Comparison of ENCODE assay signal across 24 cellular contexts in the genomic region with DNA sequence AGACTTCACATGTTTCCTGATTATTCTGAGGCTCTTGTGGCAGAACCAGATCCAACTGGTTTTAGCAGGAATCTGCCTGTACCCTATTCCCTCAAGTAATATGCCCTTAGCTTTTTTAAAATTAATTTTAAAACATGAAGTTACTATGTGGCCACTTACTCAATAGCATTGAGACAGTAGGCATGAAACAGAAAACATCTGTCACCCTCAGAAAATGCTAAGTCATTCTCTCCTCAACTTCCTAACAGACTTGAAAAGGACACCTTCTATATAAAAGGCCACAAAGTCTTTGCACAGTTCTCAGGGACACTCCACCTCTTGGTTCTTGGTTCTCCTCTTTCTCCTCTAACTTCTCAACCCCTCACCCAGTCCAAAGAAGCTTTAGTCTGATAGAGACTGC.
DNase-seq lines count a peak whose midpoint lies in the region; ATAC-seq, FAIRE-seq and TF ChIP-seq lines count a peak whose summit lies in the region.
"Had no signal": no experiment of that assay in that cellular context is flagged by ENCODE, and none has a peak within 500 bp of the region (broad histone marks: within the 10 kb centered on the region; RNA-seq: fewer than 3 reads in every experiment).

No MANE protein-coding gene starts in this region.

- POLR2A ChIA-PET in A549 (lab: Yijun Ruan, JAX), result no interaction called here
- POLR2A ChIA-PET in CD4-positive, alpha-beta memory T cell (lab: Charles Lee; ENCODE audit: partially characterized antibody), result no interaction called here

- no peak overlapping the region for H3K4me3 Mint-ChIP-seq in CD4-positive, alpha-beta memory T cell
- H3K4me3 Mint-ChIP-seq: activated naive CD4-positive, alpha-beta T cell treated with anti-CD3 and anti-CD28 coated beads, Interleukin-2, amount 50 U/mL, for 24 hours; nephron had no signal

- H3K4me1 Mint-ChIP-seq in CD4-positive, alpha-beta memory T cell, result no peaks in the 10 kb centered on the region
- H3K4me1 Mint-ChIP-seq: activated naive CD4-positive, alpha-beta T cell treated with anti-CD3 and anti-CD28 coated beads, Interleukin-2, amount 50 U/mL, for 24 hours had no signal

- H3K4me1 ChIP-seq in A549, result peaks cover 8% of the 10 kb centered on the region; the same call in 2 of the 3 replicates
- H3K4me1 ChIP-seq in KMS-11 (ENCODE audit: low read depth, poor library complexity, severe bottlenecking), result peaks cover 15% of the 10 kb centered on the region
- no peaks in the 10 kb centered on the region for H3K4me1 ChIP-seq in CD4-positive, alpha-beta memory T cell (ENCODE audit: insufficient read depth, low read length)
- H3K4me1 ChIP-seq: prostate gland, upper lobe of right lung had no signal

- DNase-seq in A549 (ENCODE audit: low read depth in 1 of 2, low spot score in 1 of 2), result peak in 1 of 2 experiments; percentile 24
- DNase-seq in RPMI7951 (ENCODE audit: low read depth), result peak; percentile 49
- DNase-seq in fibroblast of mammary gland (ENCODE audit: low read depth), result peak; percentile 7
- DNase-seq in CD4-positive, alpha-beta memory T cell, result no peak
- no peak for DNase-seq in COR-L47 (lab: John Stamatoyannopoulos, UW)
- DNase-seq in T-helper 2 cell, result no peak
- DNase-seq: C1 segment of cervical spinal cord; foreskin fibroblast; left cardiac atrium; NCI-H1417; NCI-H2107; NCI-H526; PC-9; stimulated activated CD4-positive, alpha-beta T cell treated with anti-CD3 and anti-CD28 coated beads, Interleukin-2, amount 100 ng/mL, for 48 hours; T-helper 9 cell; upper lobe of right lung had no signal

- H3K27ac ChIP-seq in A549 (peak overlapping the region in 1 of 2 experiments; percentile 54; a peak in 3 of 6 replicates), KMS-11 (peak overlapping the region; percentile 40; the same call in 1 of the 2 replicates)
- H3K27ac ChIP-seq in CD4-positive, alpha-beta memory T cell (ENCODE audit: low read depth, low read length), result no peak overlapping the region
- H3K27ac ChIP-seq: PC-9, prostate gland, skin epidermis, upper lobe of right lung had no signal

- H3K9ac ChIP-seq in KMS-11, result peak overlapping the region; percentile 16; the same call in 1 of the 2 replicates

- H3K79me2 ChIP-seq in KMS-11 (ENCODE audit: insufficient read depth, low read depth), result no peaks in the 10 kb centered on the region

- H3K9me3 Mint-ChIP-seq in CD4-positive, alpha-beta memory T cell, result no peaks in the 10 kb centered on the region
- H3K9me3 Mint-ChIP-seq: activated naive CD4-positive, alpha-beta T cell treated with anti-CD3 and anti-CD28 coated beads, Interleukin-2, amount 50 U/mL, for 24 hours; nephron had no signal

- CTCF ChIA-PET in A549 (lab: Yijun Ruan, JAX), result interaction anchor here (0.6 to 3.6 kb wide), 8 partner anchors 10 to 383 kb away, joined by 3 to 31 read pairs (median 4); no protein-coding TSS in a partner anchor
- CTCF ChIA-PET in CD4-positive, alpha-beta memory T cell (lab: Charles Lee; ENCODE audit: partially characterized antibody), result interaction anchor here (1.5 kb wide), 2 partner anchors 12 to 32 kb away, joined by 3 to 4 read pairs; no protein-coding TSS in a partner anchor

- peak overlapping the region; percentile 53; the same call in 1 of the 2 replicates for H2AFZ ChIP-seq in KMS-11 (ENCODE audit: low read depth)
- H2AFZ ChIP-seq: PC-9 had no signal

- no peak for TF ChIP-seq RAD21 in A549 (conservative IDR thresholded peaks at IDR 0.05 in 1 of 2, IDR thresholded peaks at IDR 0.05 in 1 of 2)

- no peaks in the 10 kb centered on the region for H3K9me3 ChIP-seq in A549
- H3K9me3 ChIP-seq in CD4-positive, alpha-beta memory T cell (ENCODE audit: control insufficient read depth in 1 of 2, low read length in 2 of 2), result no peaks in the 10 kb centered on the region
- H3K9me3 ChIP-seq: prostate gland, upper lobe of right lung had no signal

- no peak for ATAC-seq in A549
- ATAC-seq in HG03196 (IDR thresholded peaks at IDR 0.05; ENCODE audit: unreplicated experiment), result no peak
- ATAC-seq: HCT116, left cardiac atrium, upper lobe of right lung had no signal

- H3K4me3 ChIP-seq in A549 (no peak overlapping the region), KMS-11 (IDR thresholded peaks at IDR 0.05; ENCODE audit: insufficient read depth, low read depth, low read length) (no peak overlapping the region), fibroblast of mammary gland (ENCODE audit: control insufficient read depth, low read depth, low read length) (no peak overlapping the region)
- no peak overlapping the region for H3K4me3 ChIP-seq in CD4-positive, alpha-beta memory T cell (ENCODE audit: low read length in 2 of 2)
- H3K4me3 ChIP-seq: PC-9, prostate gland, skin epidermis, upper lobe of right lung had no signal

- intact Hi-C loops in CD4-positive, alpha-beta memory T cell (cut with micrococcal nuclease), result no loop called here

- no peak for TF ChIP-seq POLR2A in A549 (IDR thresholded peaks at IDR 0.05; ENCODE audit: low read length)

- TF ChIP-seq CTCF in A549 (IDR thresholded peaks at IDR 0.05), result no peak
- no peak for TF ChIP-seq CTCF in KMS-11 (conservative IDR thresholded peaks at IDR 0.05; ENCODE audit: low read depth, low read length)
- TF ChIP-seq CTCF in fibroblast of mammary gland (conservative IDR thresholded peaks at IDR 0.05; ENCODE audit: control insufficient read depth, insufficient read depth, low read depth, low read length), result no peak

- H3K36me3 Mint-ChIP-seq in CD4-positive, alpha-beta memory T cell, result no peaks in the 10 kb centered on the region
- H3K36me3 Mint-ChIP-seq: activated naive CD4-positive, alpha-beta T cell treated with anti-CD3 and anti-CD28 coated beads, Interleukin-2, amount 50 U/mL, for 24 hours had no signal

- H3K27me3 Mint-ChIP-seq in CD4-positive, alpha-beta memory T cell, result peaks cover 13 to 25% of the 10 kb centered on the region in 2 donors

- H3K27me3 ChIP-seq in KMS-11 (ENCODE audit: insufficient read depth, low read depth), result no peaks in the 10 kb centered on the region
- H3K27me3 ChIP-seq in CD4-positive, alpha-beta memory T cell (ENCODE audit: insufficient read depth, low read length), result no peaks in the 10 kb centered on the region
- H3K27me3 ChIP-seq: upper lobe of right lung had no signal

- H3K4me2 ChIP-seq in A549, result no peak overlapping the region
- H3K4me2 ChIP-seq in KMS-11, result peak overlapping the region; percentile 35
- H3K4me2 ChIP-seq: PC-9 had no signal

- TF ChIP-seq EP300 in A549 (IDR thresholded peaks at IDR 0.05), result no peak

- H4K20me1 ChIP-seq in KMS-11 (ENCODE audit: insufficient read depth), result no peaks in the 10 kb centered on the region

- no peaks in the 10 kb centered on the region for H3K36me3 ChIP-seq in KMS-11 (ENCODE audit: insufficient read depth)
- H3K36me3 ChIP-seq in CD4-positive, alpha-beta memory T cell (ENCODE audit: insufficient read depth, low read length), result no peaks in the 10 kb centered on the region
- H3K36me3 ChIP-seq: prostate gland, upper lobe of right lung had no signal

- no peak overlapping the region for H3K27ac Mint-ChIP-seq in CD4-positive, alpha-beta memory T cell
- H3K27ac Mint-ChIP-seq: activated naive CD4-positive, alpha-beta T cell treated with anti-CD3 and anti-CD28 coated beads, Interleukin-2, amount 50 U/mL, for 24 hours; nephron had no signal

- peak; percentile 18 for FAIRE-seq in A549 (lab: Jason Lieb, UNC)
- FAIRE-seq: endometrium had no signal

TF ChIP-seq in A549, 52 proteins besides CTCF, POLR2A, EP300 and RAD21:
- TF ChIP-seq FOXS1 (CRISPR knock-in tag; IDR thresholded peaks at IDR 0.05), result no peak
- peak; percentile 80 for TF ChIP-seq MAFK (IDR thresholded peaks at IDR 0.05; ENCODE audit: partially characterized antibody)
- TF ChIP-seq NFE2L2 (conservative IDR thresholded peaks at IDR 0.05; ENCODE audit: low read length), result peak; percentile 74

Comparison
In these comparisons a context has a peak if more than half of its experiments do, and no peak if none do; other contexts are left out.
1. DNase-seq: peak in RPMI7951 (single experiment) and fibroblast of mammary gland (single experiment); none in CD4-positive, alpha-beta memory T cell (0 of 5), COR-L47 (single experiment) and T-helper 2 cell (0 of 5).